Comparison of ENCODE assay signal across 15 cellular contexts in genomic region chr9:136839229-136840139, GRCh38. TPM values are rescaled to one million over a fixed set of nuclear protein-coding genes. Genes with fewer than 3 reads are reported as not detected.
DNase-seq lines count a peak whose midpoint lies in the region; ATAC-seq and TF ChIP-seq lines count a peak whose summit lies in the region.
"Had no signal": no experiment of that assay in that cellular context is flagged by ENCODE, and none has a peak within 500 bp of the region (broad histone marks: within the 10 kb centered on the region; RNA-seq: fewer than 3 reads in every experiment).

No MANE protein-coding gene starts in this region.

- peaks cover 26% of the 10 kb centered on the region for H3K4me1 ChIP-seq in Panc1 (ENCODE audit: control insufficient read depth, insufficient read depth, low read length)

- H3K27ac ChIP-seq in Panc1 (ENCODE audit: low read length): peak overlapping the region; percentile 76
- H3K27ac ChIP-seq: KMS-11, right atrium auricular region, uterus had no signal

- in situ Hi-C loops in Panc1 (cut with HindIII; ENCODE audit: low pct_unique_long_range_greater_than_20kb, low sequenced_read_pairs): no loop called here

- CTCF ChIA-PET in Panc1 (lab: Charles Lee): interaction anchor here (0.6 to 1.0 kb wide), 2 partner anchors 15 to 109 kb away, joined by 3 to 5 read pairs; no protein-coding TSS in a partner anchor

- H3K27me3 Mint-ChIP-seq in CD14-positive monocyte (ENCODE audit: low read depth in 3 of 3) (peaks cover 8 to 26% (median 16%) of the 10 kb centered on the region in 3 donors), mesothelial cell of epicardium (ENCODE audit: low read depth) (no peaks in the 10 kb centered on the region)

- no peaks in the 10 kb centered on the region for H3K9me3 ChIP-seq in Panc1 (ENCODE audit: control insufficient read depth, insufficient read depth, low read depth, low read length)
- H3K9me3 ChIP-seq: HAP-1, right atrium auricular region, uterus had no signal

- H3K9me3 Mint-ChIP-seq in CD14-positive monocyte (peaks cover 0 to 5% (median 3%) of the 10 kb centered on the region in 7 donors), mesothelial cell of epicardium (no peaks in the 10 kb centered on the region)

- no peaks in the 10 kb centered on the region for H3K36me3 ChIP-seq in Panc1 (ENCODE audit: control insufficient read depth, insufficient read depth, low read length)
- H3K36me3 ChIP-seq: uterus had no signal

- no TSS peak for BruUV-seq in Panc1 (replicated peaks; lab: Mats Ljungman, UMichigan)

- intact Hi-C loops in CD14-positive monocyte (cut with micrococcal nuclease) (loop anchor here (5.0 to 10.0 kb wide), 3 partner anchors 32 to 193 kb away; partner anchors contain the start of genes C8G (in 1 of the 2), FBXW5 (in 1 of the 2), FUT7 (in 1 of the 2) and RABL6 (in 1 of the 2)), Panc1 (cut with micrococcal nuclease; ENCODE audit: unreplicated experiment) (no loop called here)

- no peaks in the 10 kb centered on the region for H3K27me3 ChIP-seq in Panc1 (ENCODE audit: control insufficient read depth, insufficient read depth, low read length)
- H3K27me3 ChIP-seq: right atrium auricular region had no signal

- H3K4me1 Mint-ChIP-seq in CD14-positive monocyte (peaks cover 8% of the 10 kb centered on the region), mesothelial cell of epicardium (peaks cover 19% of the 10 kb centered on the region)

- POLR2A ChIA-PET in Panc1 (lab: Charles Lee): interaction anchor here (0.6 kb wide), 1 partner anchor 112 kb away, joined by 4 read pairs; no protein-coding TSS in a partner anchor

- ATAC-seq in Panc1 (no peak), HG03469 (IDR thresholded peaks at IDR 0.05; ENCODE audit: unreplicated experiment) (no peak)

- peaks cover 18 to 49% of the 10 kb centered on the region in 2 donors for H3K36me3 Mint-ChIP-seq in CD14-positive monocyte
- peaks cover 4% of the 10 kb centered on the region for H3K36me3 Mint-ChIP-seq in mesothelial cell of epicardium

- H3K27ac Mint-ChIP-seq in CD14-positive monocyte: peak overlapping the region in 4 of 7 donors; percentile 54 to 85 (median 78)
- H3K27ac Mint-ChIP-seq in mesothelial cell of epicardium: peak overlapping the region; percentile 88

- no peak overlapping the region for H3K4me3 ChIP-seq in Panc1 (ENCODE audit: low read depth in 2 of 2, low read length in 2 of 2)
- H3K4me3 ChIP-seq: HAP-1, right atrium auricular region, uterus had no signal

- no peak for DNase-seq in CD14-positive monocyte (ENCODE audit: low spot score)
- DNase-seq in Panc1 (ENCODE audit: low read depth, low spot score): no peak
- DNase-seq in mesothelial cell of epicardium (ENCODE audit: low spot score in 2 of 2, unreplicated experiment in 2 of 2): no peak
- no peak for DNase-seq in cortex of kidney (lab: John Stamatoyannopoulos, UW)
- no peak for DNase-seq in putamen (ENCODE audit: low spot score)
- DNase-seq: activated CD4-positive, CD25-positive, alpha-beta regulatory T cell; DMS79 treated with DMSO at 0.1 percent for 48 hours; kidney glomerular epithelial cell; NCI-H1436; stimulated activated CD4-positive, alpha-beta T cell treated with anti-CD3 and anti-CD28 coated beads, Interleukin-2, amount 100 ng/mL, for 48 hours; uterus had no signal

- TF ChIP-seq CTCF in CD14-positive monocyte (IDR thresholded peaks at IDR 0.05): no peak
- no peak for TF ChIP-seq CTCF in Panc1 (IDR thresholded peaks at IDR 0.05)
- TF ChIP-seq CTCF in mesothelial cell of epicardium (IDR thresholded peaks at IDR 0.05; ENCODE audit: unreplicated experiment): no peak

- H3K4me3 Mint-ChIP-seq in CD14-positive monocyte: no peak overlapping the region
- H3K4me3 Mint-ChIP-seq in mesothelial cell of epicardium: no peak overlapping the region

RNA-seq across cellular contexts. Expression of gene AJM1, which starts 2.8 kb away (rescaled TPM):
- under 1 TPM; 0.10 to 0.18 TPM for polyA plus RNA-seq in CD14-positive monocyte
- 7.2 TPM for total RNA-seq in Panc1 (2021; ENCODE audit: unreplicated experiment)
- 11.9 TPM for polyA plus RNA-seq in Panc1 (2012; ENCODE audit: insufficient read length)
- 3.1 to 3.8 TPM (median 3.6 TPM) in 3 replicates for total RNA-seq in mesothelial cell of epicardium

RNA-seq across cellular contexts. Expression of gene PHPT1, which starts 9.7 kb away (rescaled TPM):
- 100 to 1,000 TPM in 1 of 2 donors, 10 to 100 TPM in 1; 94.3 to 163 TPM for polyA plus RNA-seq in CD14-positive monocyte
- 204 TPM for total RNA-seq in Panc1 (2021; ENCODE audit: unreplicated experiment)
- 307 TPM for polyA plus RNA-seq in Panc1 (2012; ENCODE audit: insufficient read length)
- total RNA-seq in mesothelial cell of epicardium: 159 to 168 TPM (median 168 TPM) in 3 replicates

RNA-seq across cellular contexts. Expression of gene MAMDC4, which starts 12.7 kb away (rescaled TPM):
- polyA plus RNA-seq in CD14-positive monocyte: under 1 TPM in 1 of 2 donors, not detected in 1; 0.07 TPM
- total RNA-seq in Panc1 (2021; ENCODE audit: unreplicated experiment): 6.3 TPM
- 7.1 TPM for polyA plus RNA-seq in Panc1 (2012; ENCODE audit: insufficient read length)
- total RNA-seq in mesothelial cell of epicardium: 20.1 to 22.6 TPM (median 20.3 TPM) in 3 replicates

RNA-seq across cellular contexts. Expression of gene EDF1, which starts 26.6 kb away (rescaled TPM):
- polyA plus RNA-seq in CD14-positive monocyte: 100 to 1,000 TPM; 245 to 264 TPM
- total RNA-seq in Panc1 (2021; ENCODE audit: unreplicated experiment): 270 TPM
- 595 TPM for polyA plus RNA-seq in Panc1 (2012; ENCODE audit: insufficient read length)
- 275 to 294 TPM (median 275 TPM) in 3 replicates for total RNA-seq in mesothelial cell of epicardium

RNA-seq across cellular contexts. Expression of gene RABL6, which starts 31.7 kb away (rescaled TPM):
- polyA plus RNA-seq in CD14-positive monocyte: 1 to 10 TPM; 6.7 to 8.1 TPM
- total RNA-seq in Panc1 (2021; ENCODE audit: unreplicated experiment): 106 TPM
- polyA plus RNA-seq in Panc1 (2012; ENCODE audit: insufficient read length): 144 TPM
- 120 to 124 TPM (median 122 TPM) in 3 replicates for total RNA-seq in mesothelial cell of epicardium
